1 cellular context compared by ENCODE assay signal in genomic region chr5:176361437-176362097, GRCh38.
TF ChIP-seq lines count a peak whose summit lies in the region.

TSS of gene KIAA1191 (minus strand) at chr5:176361764. CDS start at chr5:176359508, 2,256 bp downstream.

TF ChIP-seq in K562, 482 proteins besides CTCF, POLR2A, EP300 and RAD21 (continued from another document and continues in another):
- peak; percentile 60; the same call in 1 of the 2 replicates for TF ChIP-seq THRB (CRISPR knock-in tag; conservative IDR thresholded peaks at IDR 0.05)
- TF ChIP-seq NCOR1 (IDR thresholded peaks at IDR 0.05) = no peak
- no peak for TF ChIP-seq POLR3G (IDR thresholded peaks at IDR 0.05; ENCODE audit: extremely low read depth, insufficient read length, insufficient replicate concordance)
- no peak for TF ChIP-seq TAL1 (IDR thresholded peaks at IDR 0.05)
- no peak for TF ChIP-seq SREBF2 (CRISPR knock-in tag; IDR thresholded peaks at IDR 0.05)
- TF ChIP-seq, protein P1, sequence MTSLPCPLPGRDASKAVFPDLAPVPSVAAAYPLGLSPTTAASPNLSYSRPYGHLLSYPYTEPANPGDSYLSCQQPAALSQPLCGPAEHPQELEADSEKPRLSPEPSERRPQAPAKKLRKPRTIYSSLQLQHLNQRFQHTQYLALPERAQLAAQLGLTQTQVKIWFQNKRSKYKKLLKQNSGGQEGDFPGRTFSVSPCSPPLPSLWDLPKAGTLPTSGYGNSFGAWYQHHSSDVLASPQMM (CRISPR knock-in tag; IDR thresholded peaks at IDR 0.05) = no peak
- TF ChIP-seq CBX3 (IDR thresholded peaks at IDR 0.05; ENCODE audit: borderline replicate concordance in 1 of 2, low read length in 2 of 2) = no peak
- TF ChIP-seq NRF1 (conservative IDR thresholded peaks at IDR 0.05 in 1 of 2, IDR thresholded peaks at IDR 0.05 in 1 of 2) = peak; percentile 42 to 60
- no peak for TF ChIP-seq ATF2 (CRISPR knock-in tag; IDR thresholded peaks at IDR 0.05)
- TF ChIP-seq, protein P2, sequence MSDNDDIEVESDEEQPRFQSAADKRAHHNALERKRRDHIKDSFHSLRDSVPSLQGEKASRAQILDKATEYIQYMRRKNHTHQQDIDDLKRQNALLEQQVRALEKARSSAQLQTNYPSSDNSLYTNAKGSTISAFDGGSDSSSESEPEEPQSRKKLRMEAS (CRISPR knock-in tag; IDR thresholded peaks at IDR 0.05) = peak; percentile 72; the same call in 1 of the 2 replicates
- TF ChIP-seq SMAD1 (IDR thresholded peaks at IDR 0.05; ENCODE audit: low read depth, low read length, partially characterized antibody) = no peak
- TF ChIP-seq, protein P3, sequence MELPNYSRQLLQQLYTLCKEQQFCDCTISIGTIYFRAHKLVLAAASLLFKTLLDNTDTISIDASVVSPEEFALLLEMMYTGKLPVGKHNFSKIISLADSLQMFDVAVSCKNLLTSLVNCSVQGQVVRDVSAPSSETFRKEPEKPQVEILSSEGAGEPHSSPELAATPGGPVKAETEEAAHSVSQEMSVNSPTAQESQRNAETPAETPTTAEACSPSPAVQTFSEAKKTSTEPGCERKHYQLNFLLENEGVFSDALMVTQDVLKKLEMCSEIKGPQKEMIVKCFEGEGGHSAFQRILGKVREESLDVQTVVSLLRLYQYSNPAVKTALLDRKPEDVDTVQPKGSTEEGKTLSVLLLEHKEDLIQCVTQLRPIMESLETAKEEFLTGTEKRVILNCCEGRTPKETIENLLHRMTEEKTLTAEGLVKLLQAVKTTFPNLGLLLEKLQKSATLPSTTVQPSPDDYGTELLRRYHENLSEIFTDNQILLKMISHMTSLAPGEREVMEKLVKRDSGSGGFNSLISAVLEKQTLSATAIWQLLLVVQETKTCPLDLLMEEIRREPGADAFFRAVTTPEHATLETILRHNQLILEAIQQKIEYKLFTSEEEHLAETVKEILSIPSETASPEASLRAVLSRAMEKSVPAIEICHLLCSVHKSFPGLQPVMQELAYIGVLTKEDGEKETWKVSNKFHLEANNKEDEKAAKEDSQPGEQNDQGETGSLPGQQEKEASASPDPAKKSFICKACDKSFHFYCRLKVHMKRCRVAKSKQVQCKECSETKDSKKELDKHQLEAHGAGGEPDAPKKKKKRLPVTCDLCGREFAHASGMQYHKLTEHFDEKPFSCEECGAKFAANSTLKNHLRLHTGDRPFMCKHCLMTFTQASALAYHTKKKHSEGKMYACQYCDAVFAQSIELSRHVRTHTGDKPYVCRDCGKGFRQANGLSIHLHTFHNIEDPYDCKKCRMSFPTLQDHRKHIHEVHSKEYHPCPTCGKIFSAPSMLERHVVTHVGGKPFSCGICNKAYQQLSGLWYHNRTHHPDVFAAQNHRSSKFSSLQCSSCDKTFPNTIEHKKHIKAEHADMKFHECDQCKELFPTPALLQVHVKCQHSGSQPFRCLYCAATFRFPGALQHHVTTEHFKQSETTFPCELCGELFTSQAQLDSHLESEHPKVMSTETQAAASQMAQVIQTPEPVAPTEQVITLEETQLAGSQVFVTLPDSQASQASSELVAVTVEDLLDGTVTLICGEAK (IDR thresholded peaks at IDR 0.05) = peak; percentile 12; the same call in 1 of the 2 replicates
- TF ChIP-seq, protein P3 (CRISPR knock-in tag; IDR thresholded peaks at IDR 0.05) = no peak
- no peak for TF ChIP-seq KDM1A (IDR thresholded peaks at IDR 0.05)
- no peak for TF ChIP-seq ELF4 (CRISPR knock-in tag; IDR thresholded peaks at IDR 0.05)
- TF ChIP-seq ESRRB (CRISPR knock-in tag; IDR thresholded peaks at IDR 0.05; ENCODE audit: borderline replicate concordance) = no peak
- TF ChIP-seq ZNF324 (CRISPR knock-in tag; IDR thresholded peaks at IDR 0.05) = no peak
- no peak for TF ChIP-seq RBM34 (IDR thresholded peaks at IDR 0.05; ENCODE audit: borderline replicate concordance, insufficient read depth, low read length)
- TF ChIP-seq HIVEP1 (CRISPR knock-in tag; IDR thresholded peaks at IDR 0.05) = no peak
- no peak for TF ChIP-seq ZNF668 (CRISPR knock-in tag; IDR thresholded peaks at IDR 0.05)
- TF ChIP-seq CBX5 (IDR thresholded peaks at IDR 0.05; ENCODE audit: borderline replicate concordance, low read depth) = no peak
- TF ChIP-seq HDAC1 (IDR thresholded peaks at IDR 0.05) = peak in 1 of 2 experiments; percentile 75; a peak in 2 of 4 replicates
- no peak for TF ChIP-seq ZNF644 (tag; IDR thresholded peaks at IDR 0.05; ENCODE audit: low read depth)
- no peak for TF ChIP-seq CBX2 (IDR thresholded peaks at IDR 0.05; ENCODE audit: insufficient read depth, low read length, poor library complexity, severe bottlenecking)
- no peak for TF ChIP-seq ASH1L (IDR thresholded peaks at IDR 0.05; ENCODE audit: borderline replicate concordance, low read depth, partially characterized antibody)
- 0 out of 4 replicates have a peak, but pooled peaks of 1 of the 2 experiments have one; percentile 52 for TF ChIP-seq MLLT1 (IDR thresholded peaks at IDR 0.05)
- TF ChIP-seq JUN (IDR thresholded peaks at IDR 0.05; ENCODE audit: borderline replicate concordance, low read depth, low read length) = no peak
- no peak for TF ChIP-seq JUN (CRISPR knock-in tag; IDR thresholded peaks at IDR 0.05; ENCODE audit: borderline replicate concordance)
- no peak for TF ChIP-seq ZNF707 (CRISPR knock-in tag; conservative IDR thresholded peaks at IDR 0.05)
- TF ChIP-seq, protein P4, sequence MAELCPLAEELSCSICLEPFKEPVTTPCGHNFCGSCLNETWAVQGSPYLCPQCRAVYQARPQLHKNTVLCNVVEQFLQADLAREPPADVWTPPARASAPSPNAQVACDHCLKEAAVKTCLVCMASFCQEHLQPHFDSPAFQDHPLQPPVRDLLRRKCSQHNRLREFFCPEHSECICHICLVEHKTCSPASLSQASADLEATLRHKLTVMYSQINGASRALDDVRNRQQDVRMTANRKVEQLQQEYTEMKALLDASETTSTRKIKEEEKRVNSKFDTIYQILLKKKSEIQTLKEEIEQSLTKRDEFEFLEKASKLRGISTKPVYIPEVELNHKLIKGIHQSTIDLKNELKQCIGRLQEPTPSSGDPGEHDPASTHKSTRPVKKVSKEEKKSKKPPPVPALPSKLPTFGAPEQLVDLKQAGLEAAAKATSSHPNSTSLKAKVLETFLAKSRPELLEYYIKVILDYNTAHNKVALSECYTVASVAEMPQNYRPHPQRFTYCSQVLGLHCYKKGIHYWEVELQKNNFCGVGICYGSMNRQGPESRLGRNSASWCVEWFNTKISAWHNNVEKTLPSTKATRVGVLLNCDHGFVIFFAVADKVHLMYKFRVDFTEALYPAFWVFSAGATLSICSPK (IDR thresholded peaks at IDR 0.05; ENCODE audit: borderline replicate concordance) = no peak
- TF ChIP-seq C11orf30 (IDR thresholded peaks at IDR 0.05; ENCODE audit: low read depth) = peak; percentile 50
- TF ChIP-seq ZNF3 (CRISPR knock-in tag; IDR thresholded peaks at IDR 0.05) = 0 out of 2 replicates have a peak, but pooled peaks have one; percentile 49
- TF ChIP-seq RFX7 (CRISPR knock-in tag; IDR thresholded peaks at IDR 0.05) = no peak
- TF ChIP-seq, protein P5, sequence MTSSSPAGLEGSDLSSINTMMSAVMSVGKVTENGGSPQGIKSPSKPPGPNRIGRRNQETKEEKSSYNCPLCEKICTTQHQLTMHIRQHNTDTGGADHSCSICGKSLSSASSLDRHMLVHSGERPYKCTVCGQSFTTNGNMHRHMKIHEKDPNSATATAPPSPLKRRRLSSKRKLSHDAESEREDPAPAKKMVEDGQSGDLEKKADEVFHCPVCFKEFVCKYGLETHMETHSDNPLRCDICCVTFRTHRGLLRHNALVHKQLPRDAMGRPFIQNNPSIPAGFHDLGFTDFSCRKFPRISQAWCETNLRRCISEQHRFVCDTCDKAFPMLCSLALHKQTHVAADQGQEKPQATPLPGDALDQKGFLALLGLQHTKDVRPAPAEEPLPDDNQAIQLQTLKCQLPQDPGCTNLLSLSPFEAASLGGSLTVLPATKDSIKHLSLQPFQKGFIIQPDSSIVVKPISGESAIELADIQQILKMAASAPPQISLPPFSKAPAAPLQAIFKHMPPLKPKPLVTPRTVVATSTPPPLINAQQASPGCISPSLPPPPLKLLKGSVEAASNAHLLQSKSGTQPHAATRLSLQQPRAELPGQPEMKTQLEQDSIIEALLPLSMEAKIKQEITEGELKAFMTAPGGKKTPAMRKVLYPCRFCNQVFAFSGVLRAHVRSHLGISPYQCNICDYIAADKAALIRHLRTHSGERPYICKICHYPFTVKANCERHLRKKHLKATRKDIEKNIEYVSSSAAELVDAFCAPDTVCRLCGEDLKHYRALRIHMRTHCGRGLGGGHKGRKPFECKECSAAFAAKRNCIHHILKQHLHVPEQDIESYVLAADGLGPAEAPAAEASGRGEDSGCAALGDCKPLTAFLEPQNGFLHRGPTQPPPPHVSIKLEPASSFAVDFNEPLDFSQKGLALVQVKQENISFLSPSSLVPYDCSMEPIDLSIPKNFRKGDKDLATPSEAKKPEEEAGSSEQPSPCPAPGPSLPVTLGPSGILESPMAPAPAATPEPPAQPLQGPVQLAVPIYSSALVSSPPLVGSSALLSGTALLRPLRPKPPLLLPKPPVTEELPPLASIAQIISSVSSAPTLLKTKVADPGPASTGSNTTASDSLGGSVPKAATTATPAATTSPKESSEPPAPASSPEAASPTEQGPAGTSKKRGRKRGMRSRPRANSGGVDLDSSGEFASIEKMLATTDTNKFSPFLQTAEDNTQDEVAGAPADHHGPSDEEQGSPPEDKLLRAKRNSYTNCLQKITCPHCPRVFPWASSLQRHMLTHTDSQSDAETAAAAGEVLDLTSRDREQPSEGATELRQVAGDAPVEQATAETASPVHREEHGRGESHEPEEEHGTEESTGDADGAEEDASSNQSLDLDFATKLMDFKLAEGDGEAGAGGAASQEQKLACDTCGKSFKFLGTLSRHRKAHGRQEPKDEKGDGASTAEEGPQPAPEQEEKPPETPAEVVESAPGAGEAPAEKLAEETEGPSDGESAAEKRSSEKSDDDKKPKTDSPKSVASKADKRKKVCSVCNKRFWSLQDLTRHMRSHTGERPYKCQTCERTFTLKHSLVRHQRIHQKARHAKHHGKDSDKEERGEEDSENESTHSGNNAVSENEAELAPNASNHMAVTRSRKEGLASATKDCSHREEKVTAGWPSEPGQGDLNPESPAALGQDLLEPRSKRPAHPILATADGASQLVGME (CRISPR knock-in tag; IDR thresholded peaks at IDR 0.05) = no peak
- no peak for TF ChIP-seq BRD4 (IDR thresholded peaks at IDR 0.05)
- TF ChIP-seq NONO (IDR thresholded peaks at IDR 0.05; ENCODE audit: low read depth in 2 of 2, low read length in 1 of 2) = no peak
- TF ChIP-seq RNF2 (IDR thresholded peaks at IDR 0.05) = no peak
- no peak for TF ChIP-seq GTF2A2 (tag; IDR thresholded peaks at IDR 0.05)
- TF ChIP-seq CREB3 (tag; conservative IDR thresholded peaks at IDR 0.05; ENCODE audit: low read depth) = no peak
